ENCODE assay signal across 9 cellular contexts in the genomic region with DNA sequence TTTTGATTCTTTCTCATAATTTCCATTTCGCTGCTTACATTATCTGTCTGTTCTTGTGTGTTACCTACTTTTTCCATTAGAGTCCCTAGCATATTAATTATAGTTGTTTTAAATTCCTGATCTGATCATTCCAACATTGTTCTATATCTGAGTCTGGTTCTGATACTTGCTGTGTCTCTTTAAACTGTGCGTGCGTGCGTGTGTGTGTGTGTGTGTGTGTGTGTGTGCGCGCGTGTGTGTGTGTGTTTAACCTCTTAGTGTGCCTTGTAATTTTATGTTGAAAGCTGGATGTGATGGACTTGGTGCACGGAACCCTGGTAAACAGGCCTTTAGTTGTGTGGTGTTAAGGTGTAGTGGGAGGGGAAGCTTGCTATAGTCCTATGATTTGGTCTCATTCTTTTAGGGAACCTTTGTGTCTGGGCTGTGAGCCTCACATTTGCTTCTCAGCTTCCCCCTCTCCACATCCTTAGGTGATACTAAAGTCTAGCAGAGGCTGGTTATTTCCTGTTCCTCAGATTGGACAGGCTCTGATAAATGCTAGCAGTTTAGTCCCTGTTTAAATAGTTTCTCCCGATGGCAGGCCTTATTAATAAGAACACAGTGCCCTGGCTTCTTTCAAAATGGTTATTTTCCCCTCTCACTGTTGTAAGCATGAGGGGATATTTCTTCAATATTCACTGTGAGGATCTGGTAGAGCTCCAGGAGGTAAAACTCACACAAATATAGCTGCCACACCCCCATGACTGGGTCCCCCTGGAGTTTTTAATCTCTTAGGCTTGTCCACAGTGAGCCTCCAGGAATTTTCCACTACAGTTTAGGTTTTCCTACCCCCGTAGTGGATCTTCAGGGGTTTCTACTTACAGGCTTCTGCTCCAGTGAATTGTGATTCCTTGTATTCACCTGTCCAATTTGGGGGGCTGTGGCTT.
DNase-seq lines count a peak whose midpoint lies in the region; ATAC-seq and TF ChIP-seq lines count a peak whose summit lies in the region.
"Had no signal": no experiment of that assay in that cellular context is flagged by ENCODE, and none has a peak within 500 bp of the region (broad histone marks: within the 10 kb centered on the region; RNA-seq: fewer than 3 reads in every experiment).

No MANE protein-coding gene starts in this region.

- peak overlapping the region; percentile 13 for H3K4me3 Mint-ChIP-seq in activated naive CD4-positive, alpha-beta T cell treated with anti-CD3 and anti-CD28 coated beads, Interleukin-2, amount 50 U/mL, for 24 hours
- H3K4me3 Mint-ChIP-seq in T-helper 17 cell: no peak overlapping the region
- H3K4me3 Mint-ChIP-seq in stimulated activated memory B cell treated with anti-CD40 and anti-IgM and Interleukin-4, amounts not matched to agents 10 μg/mL and 1 μg/mL and 100 μg/mL, for 72 hours: no peak overlapping the region
- no peak overlapping the region for H3K4me3 Mint-ChIP-seq in T-cell

- H3K4me1 Mint-ChIP-seq in activated naive CD4-positive, alpha-beta T cell treated with anti-CD3 and anti-CD28 coated beads, Interleukin-2, amount 50 U/mL, for 24 hours: peaks cover 62% of the 10 kb centered on the region
- H3K4me1 Mint-ChIP-seq in T-helper 17 cell: peaks cover 31% of the 10 kb centered on the region
- H3K4me1 Mint-ChIP-seq in stimulated activated memory B cell treated with anti-CD40 and anti-IgM and Interleukin-4, amounts not matched to agents 10 μg/mL and 1 μg/mL and 100 μg/mL, for 72 hours: peaks cover 36% of the 10 kb centered on the region
- H3K4me1 Mint-ChIP-seq in T-cell: peaks cover 35 to 48% (median 48%) of the 10 kb centered on the region in 3 donors

- 67% methylated on average over 10 of the region's 10 CpGs for WGBS in hepatocyte (ENCODE audit: low lambda C conversion rate, missing lambda C conversion rate)

- H3K79me2 ChIP-seq in hepatocyte: peaks cover 58% of the 10 kb centered on the region

- peak overlapping the region; percentile 86 for H3K27ac ChIP-seq in hepatocyte
- peak overlapping the region; percentile 24 to 30 for H3K27ac ChIP-seq in tibial artery

- no peak for TF ChIP-seq CTCF in hepatocyte (IDR thresholded peaks at IDR 0.05; ENCODE audit: poor library complexity)
- TF ChIP-seq CTCF in tibial artery (IDR thresholded peaks at IDR 0.05): no peak

- H3K9me3 ChIP-seq in T-helper 17 cell (ENCODE audit: control insufficient read depth, low read length, poor library complexity, severe bottlenecking): no peaks in the 10 kb centered on the region
- H3K9me3 ChIP-seq in hepatocyte (ENCODE audit: low read depth): no peaks in the 10 kb centered on the region
- H3K9me3 ChIP-seq in tibial artery: no peaks in the 10 kb centered on the region

- H3K4me3 ChIP-seq in hepatocyte (no peak overlapping the region), tibial artery (no peak overlapping the region)

- CTCF ChIA-PET in T-cell (lab: Charles Lee): interaction anchor here in 1 of 2 donors (0.7 kb wide), 1 partner anchor 306 kb away, joined by 3 read pairs; no protein-coding TSS in a partner anchor

- H3K36me3 ChIP-seq in hepatocyte (replicated peaks; ENCODE audit: insufficient read depth, low read depth) (no peaks in the 10 kb centered on the region), tibial artery (no peaks in the 10 kb centered on the region)

- peak overlapping the region; percentile 30 for H3K27ac Mint-ChIP-seq in activated naive CD4-positive, alpha-beta T cell treated with anti-CD3 and anti-CD28 coated beads, Interleukin-2, amount 50 U/mL, for 24 hours
- H3K27ac Mint-ChIP-seq in T-helper 17 cell (peak overlapping the region; percentile 68), T-cell (no peak overlapping the region)
- H3K27ac Mint-ChIP-seq in stimulated activated memory B cell treated with anti-CD40 and anti-IgM and Interleukin-4, amounts not matched to agents 10 μg/mL and 1 μg/mL and 100 μg/mL, for 72 hours: no peak overlapping the region

- intact Hi-C loops in tibial artery (cut with DNase I; ENCODE audit: low total_unique reads): no loop called here

- POLR2A ChIA-PET in T-cell (lab: Charles Lee): no interaction called here

- no peaks in the 10 kb centered on the region for H3K9me2 ChIP-seq in hepatocyte (replicated peaks; ENCODE audit: insufficient read depth)

- no peak for DNase-seq in activated naive CD4-positive, alpha-beta T cell (lab: John Stamatoyannopoulos, UW)
- DNase-seq in T-helper 17 cell (no peak), hepatocyte (ENCODE audit: low spot score) (no peak), tibial artery (no peak), T-cell (no peak)
- DNase-seq: NCI-H524 treated with DMSO at 0.1 percent for 48 hours had no signal

- H3K27me3 Mint-ChIP-seq in activated naive CD4-positive, alpha-beta T cell treated with anti-CD3 and anti-CD28 coated beads, Interleukin-2, amount 50 U/mL, for 24 hours: no peaks in the 10 kb centered on the region
- H3K27me3 Mint-ChIP-seq in T-helper 17 cell (no peaks in the 10 kb centered on the region), T-cell (no peaks in the 10 kb centered on the region)
- H3K27me3 Mint-ChIP-seq in stimulated activated memory B cell treated with anti-CD40 and anti-IgM and Interleukin-4, amounts not matched to agents 10 μg/mL and 1 μg/mL and 100 μg/mL, for 72 hours: no peaks in the 10 kb centered on the region

- H3K36me3 Mint-ChIP-seq in activated naive CD4-positive, alpha-beta T cell treated with anti-CD3 and anti-CD28 coated beads, Interleukin-2, amount 50 U/mL, for 24 hours: peaks cover 36% of the 10 kb centered on the region
- H3K36me3 Mint-ChIP-seq in T-helper 17 cell (ENCODE audit: low read depth): peaks cover 2% of the 10 kb centered on the region
- H3K36me3 Mint-ChIP-seq in stimulated activated memory B cell treated with anti-CD40 and anti-IgM and Interleukin-4, amounts not matched to agents 10 μg/mL and 1 μg/mL and 100 μg/mL, for 72 hours: peaks cover 62% of the 10 kb centered on the region
- H3K36me3 Mint-ChIP-seq in T-cell: peaks cover 26% of the 10 kb centered on the region

- H3K4me2 ChIP-seq in hepatocyte: peak overlapping the region; percentile 64

- peaks cover 4% of the 10 kb centered on the region for H4K20me1 ChIP-seq in hepatocyte (ENCODE audit: insufficient read depth, poor library complexity, severe bottlenecking)

- H3K9me3 Mint-ChIP-seq in activated naive CD4-positive, alpha-beta T cell treated with anti-CD3 and anti-CD28 coated beads, Interleukin-2, amount 50 U/mL, for 24 hours: no peaks in the 10 kb centered on the region
- peaks cover 5% of the 10 kb centered on the region for H3K9me3 Mint-ChIP-seq in stimulated activated memory B cell treated with anti-CD40 and anti-IgM and Interleukin-4, amounts not matched to agents 10 μg/mL and 1 μg/mL and 100 μg/mL, for 72 hours
- H3K9me3 Mint-ChIP-seq in T-cell: peaks cover 0 to 6% (median 0%) of the 10 kb centered on the region in 3 donors

- no peak for ATAC-seq in T-helper 17 cell
- no peak for ATAC-seq in stimulated activated memory B cell treated with anti-CD40 and anti-IgM and Interleukin-4, amounts not matched to agents 10 μg/mL and 1 μg/mL and 100 μg/mL, for 72 hours
- ATAC-seq in HG02973 (IDR thresholded peaks at IDR 0.05; ENCODE audit: unreplicated experiment): no peak
- no peak for ATAC-seq in T-cell (replicated peaks in 1 of 4)

- no peak overlapping the region for H2AFZ ChIP-seq in hepatocyte

- H3K27me3 ChIP-seq in hepatocyte: no peaks in the 10 kb centered on the region
- no peaks in the 10 kb centered on the region for H3K27me3 ChIP-seq in tibial artery

- peaks cover 16% of the 10 kb centered on the region for H3K4me1 ChIP-seq in hepatocyte (ENCODE audit: insufficient read depth)
- peaks cover 0 to 33% (median 9%) of the 10 kb centered on the region in 4 donors for H3K4me1 ChIP-seq in tibial artery

Comparison
In these comparisons a context has a peak if more than half of its experiments do, and no peak if none do; other contexts are left out.
1. H3K27ac Mint-ChIP-seq: peak in activated naive CD4-positive, alpha-beta T cell treated with anti-CD3 and anti-CD28 coated beads, Interleukin-2, amount 50 U/mL, for 24 hours (single experiment) and T-helper 17 cell (single experiment); none in stimulated activated memory B cell treated with anti-CD40 and anti-IgM and Interleukin-4, amounts not matched to agents 10 μg/mL and 1 μg/mL and 100 μg/mL, for 72 hours (single experiment) and T-cell (0 of 2).